Comparison of ENCODE assay signal across 25 cellular contexts in genomic region chr9:137650259-137650658, GRCh38. TPM values are rescaled to one million over a fixed set of nuclear protein-coding genes. Genes with fewer than 3 reads are reported as not detected.
DNase-seq lines count a peak whose midpoint lies in the region; ATAC-seq lines count a peak whose summit lies in the region.
"Had no signal": no experiment of that assay in that cellular context is flagged by ENCODE, and none has a peak within 500 bp of the region (broad histone marks: within the 10 kb centered on the region; RNA-seq: fewer than 3 reads in every experiment).

No MANE protein-coding gene starts in this region.

- no peak overlapping the region for H3K9ac ChIP-seq in mesendoderm (ENCODE audit: low read length)

- H3K79me1 ChIP-seq in mesendoderm (ENCODE audit: low read length) = peaks cover 22% of the 10 kb centered on the region

- H3K4me3 Mint-ChIP-seq in activated T-cell treated with anti-CD3 and anti-CD28 coated beads, Interleukin-2, amount 50 U/mL, for 4 hours = no peak overlapping the region
- H3K4me3 Mint-ChIP-seq in IgD-negative memory B cell = peak overlapping the region in 3 of 4 donors; percentile 38 to 55 (median 40)
- no peak overlapping the region for H3K4me3 Mint-ChIP-seq in central memory CD8-positive, alpha-beta T cell
- H3K4me3 Mint-ChIP-seq: activated T-helper 1 cell treated with anti-CD3 and anti-CD28 coated beads, Interleukin-12 subunit alpha, Interleukin-12 subunit beta, Interleukin-2, Interleukin-4 antibody, amounts not matched to agents 30 ng/mL and 10 ng/mL and 1 ng/mL, durations not matched to agents 14 hours and 24 hours and 36 hours had no signal

- no peaks in the 10 kb centered on the region for H3K36me3 ChIP-seq in mesendoderm (ENCODE audit: control insufficient read depth, insufficient read depth, low read length)

- peak; percentile 60 to 66 for ATAC-seq in activated T-cell treated with anti-CD3 and anti-CD28 coated beads, Interleukin-2, amount 50 U/mL, for 4 hours
- peak; percentile 28 for ATAC-seq in central memory CD8-positive, alpha-beta T cell (replicated peaks; ENCODE audit: extremely low read depth, poor library complexity, severe bottlenecking)
- peak; percentile 45 for ATAC-seq in stimulated activated naive CD8-positive, alpha-beta T cell treated with anti-CD3 and anti-CD28 coated beads, Interleukin-15, Interleukin-2, amounts not matched to agents 100 U/mL and 50 U/mL, for 24 hours
- ATAC-seq: esophagus mucosa; gastrocnemius medialis; left lobe of liver; naive thymus-derived CD4-positive, alpha-beta T cell; Right ventricle myocardium inferior had no signal

- H2BK120ac ChIP-seq in mesendoderm (ENCODE audit: low read depth, low read length) = no peak overlapping the region

- no peak overlapping the region for H3K56ac ChIP-seq in mesendoderm (ENCODE audit: low read length)

- peaks cover 51% of the 10 kb centered on the region for H3K79me2 ChIP-seq in mesendoderm (ENCODE audit: control insufficient read depth, insufficient read depth, low read length)

- WGBS in mesendoderm (ENCODE audit: extremely low coverage, insufficient coverage, low lambda C conversion rate) = no CpG with 5 or more reads among the region's 2 CpGs

- H3K18ac ChIP-seq in mesendoderm (ENCODE audit: low read length) = no peak overlapping the region

- no peaks in the 10 kb centered on the region for H3K27me3 Mint-ChIP-seq in activated T-cell treated with anti-CD3 and anti-CD28 coated beads, Interleukin-2, amount 50 U/mL, for 4 hours (ENCODE audit: low read depth)
- no peaks in the 10 kb centered on the region for H3K27me3 Mint-ChIP-seq in IgD-negative memory B cell
- no peaks in the 10 kb centered on the region for H3K27me3 Mint-ChIP-seq in central memory CD8-positive, alpha-beta T cell
- H3K27me3 Mint-ChIP-seq: naive thymus-derived CD4-positive, alpha-beta T cell had no signal

- peaks cover 34% of the 10 kb centered on the region for H3K4me1 Mint-ChIP-seq in activated T-cell treated with anti-CD3 and anti-CD28 coated beads, Interleukin-2, amount 50 U/mL, for 4 hours (ENCODE audit: low read depth)
- peaks cover 15 to 31% (median 24%) of the 10 kb centered on the region in 3 donors for H3K4me1 Mint-ChIP-seq in IgD-negative memory B cell
- H3K4me1 Mint-ChIP-seq in central memory CD8-positive, alpha-beta T cell = peaks cover 40% of the 10 kb centered on the region

- H4K5ac ChIP-seq in mesendoderm (ENCODE audit: low read length) = no peak overlapping the region

- no peak overlapping the region for H3K23ac ChIP-seq in mesendoderm (ENCODE audit: low read length)

- no peak overlapping the region for H3K4ac ChIP-seq in mesendoderm (ENCODE audit: low read depth, low read length)

- no peak overlapping the region for H3K27ac ChIP-seq in mesendoderm (ENCODE audit: low read depth, low read length)
- H3K27ac ChIP-seq: gastrocnemius medialis, hepatocyte, skin epidermis, upper lobe of left lung had no signal

- no peak overlapping the region for H2BK5ac ChIP-seq in mesendoderm (ENCODE audit: low read length)

- no peak overlapping the region for H3K4me3 ChIP-seq in mesendoderm (ENCODE audit: low read length)
- H3K4me3 ChIP-seq: gastrocnemius medialis, hepatocyte, skin epidermis, upper lobe of left lung had no signal

- no peaks in the 10 kb centered on the region for H3K4me1 ChIP-seq in mesendoderm (ENCODE audit: control insufficient read depth, low read depth, low read length)
- H3K4me1 ChIP-seq: BE2C had no signal

- peak overlapping the region in 2 of 3 donors; percentile 31 to 87 for H3K27ac Mint-ChIP-seq in IgD-negative memory B cell
- peak overlapping the region; percentile 64 for H3K27ac Mint-ChIP-seq in central memory CD8-positive, alpha-beta T cell (ENCODE audit: low read depth)
- H3K27ac Mint-ChIP-seq: activated T-helper 1 cell treated with anti-CD3 and anti-CD28 coated beads, Interleukin-12 subunit alpha, Interleukin-12 subunit beta, Interleukin-2, Interleukin-4 antibody, amounts not matched to agents 30 ng/mL and 10 ng/mL and 1 ng/mL, durations not matched to agents 14 hours and 24 hours and 36 hours had no signal

- DNase-seq in activated T-cell treated with anti-CD3 and anti-CD28 coated beads, Interleukin-2, amount 50 U/mL, for 4 hours = no peak
- no peak for DNase-seq in activated T-cell treated with anti-CD3 and anti-CD28 coated beads for 4 hours
- no peak for DNase-seq in central memory CD8-positive, alpha-beta T cell (ENCODE audit: low spot score in 2 of 2)
- no peak for DNase-seq in stimulated activated naive CD8-positive, alpha-beta T cell treated with anti-CD3 and anti-CD28 coated beads, Interleukin-15, Interleukin-2, amounts not matched to agents 100 U/mL and 50 U/mL, for 24 hours
- no peak for DNase-seq in occipital lobe (lab: John Stamatoyannopoulos, UW)
- no peak for DNase-seq in mesendoderm
- no peak for DNase-seq in OCI-M1 (lab: John Stamatoyannopoulos, UW)
- DNase-seq: activated CD4-positive, CD25-positive, alpha-beta regulatory T cell; activated CD8-positive, alpha-beta memory T cell treated with anti-CD3 and anti-CD28 coated beads for 24 hours; BE2C; Calu3; gastrocnemius medialis; naive thymus-derived CD4-positive, alpha-beta T cell; NCI-H2081 treated with DMSO at 0.1 percent for 48 hours; NCI-H82; stimulated activated CD4-positive, alpha-beta T cell treated with anti-CD3 and anti-CD28 coated beads, Interleukin-1b, Interleukin-23, amount 100 ng/mL, for 48 hours; substantia nigra; upper lobe of left lung had no signal

- no peaks in the 10 kb centered on the region for H3K27me3 ChIP-seq in mesendoderm (ENCODE audit: insufficient read depth, low read length, poor library complexity)
- H3K27me3 ChIP-seq: BE2C, gastrocnemius medialis, hepatocyte, upper lobe of left lung had no signal

- no peak overlapping the region for H2BK15ac ChIP-seq in mesendoderm (replicated peaks; ENCODE audit: low read depth)

- H4K8ac ChIP-seq in mesendoderm (ENCODE audit: low read depth, low read length) = no peak overlapping the region

- peaks cover 29% of the 10 kb centered on the region for H3K36me3 Mint-ChIP-seq in activated T-cell treated with anti-CD3 and anti-CD28 coated beads, Interleukin-2, amount 50 U/mL, for 4 hours (ENCODE audit: insufficient read depth)
- peaks cover 10% of the 10 kb centered on the region for H3K36me3 Mint-ChIP-seq in IgD-negative memory B cell
- peaks cover 27% of the 10 kb centered on the region for H3K36me3 Mint-ChIP-seq in central memory CD8-positive, alpha-beta T cell (ENCODE audit: insufficient read depth)

- no peak overlapping the region for H2AK5ac ChIP-seq in mesendoderm (ENCODE audit: low read length)

- no peaks in the 10 kb centered on the region for H3K9me3 Mint-ChIP-seq in activated T-cell treated with anti-CD3 and anti-CD28 coated beads, Interleukin-2, amount 50 U/mL, for 4 hours
- no peaks in the 10 kb centered on the region for H3K9me3 Mint-ChIP-seq in IgD-negative memory B cell
- H3K9me3 Mint-ChIP-seq in central memory CD8-positive, alpha-beta T cell = no peaks in the 10 kb centered on the region
- H3K9me3 Mint-ChIP-seq: activated T-helper 1 cell treated with anti-CD3 and anti-CD28 coated beads, Interleukin-12 subunit alpha, Interleukin-12 subunit beta, Interleukin-2, Interleukin-4 antibody, amounts not matched to agents 30 ng/mL and 10 ng/mL and 1 ng/mL, durations not matched to agents 14 hours and 24 hours and 36 hours; naive thymus-derived CD4-positive, alpha-beta T cell had no signal

- H3K4me2 ChIP-seq in mesendoderm (ENCODE audit: low read length) = no peak overlapping the region
- H3K4me2 ChIP-seq: hepatocyte had no signal

RNA-seq across cellular contexts. Expression of gene EHMT1, which starts 31.5 kb away (rescaled TPM):
- 10 to 100 TPM; 76.6 to 79.1 (median 78.1) TPM for total RNA-seq in activated T-cell treated with anti-CD3 and anti-CD28 coated beads, Interleukin-2, amount 50 U/mL, for 4 hours
- 39.1 TPM for polyA plus RNA-seq in IgD-negative memory B cell
- 68.3 TPM for total RNA-seq in occipital lobe
- 64.8 TPM for polyA plus RNA-seq in mesendoderm (2013, experiment 1 of 2)
- polyA plus RNA-seq in mesendoderm (2013, experiment 2 of 2) = 67.8 TPM

RNA-seq across cellular contexts. Expression of gene ARRDC1, which starts 44.8 kb away (rescaled TPM):
- total RNA-seq in activated T-cell treated with anti-CD3 and anti-CD28 coated beads, Interleukin-2, amount 50 U/mL, for 4 hours = 10 to 100 TPM; 27.5 to 39.3 (median 33.8) TPM
- polyA plus RNA-seq in IgD-negative memory B cell = 49.2 TPM
- total RNA-seq in occipital lobe = 9.5 TPM
- polyA plus RNA-seq in mesendoderm (2013, experiment 1 of 2) = 12.8 TPM
- 11.7 TPM for polyA plus RNA-seq in mesendoderm (2013, experiment 2 of 2)

RNA-seq across cellular contexts. Expression of gene ZMYND19, which starts 59.9 kb away (rescaled TPM):
- 100 to 1,000 TPM in 2 of 3 donors, 10 to 100 TPM in 1; 98.6 to 122 (median 106) TPM for total RNA-seq in activated T-cell treated with anti-CD3 and anti-CD28 coated beads, Interleukin-2, amount 50 U/mL, for 4 hours
- 8.8 TPM for polyA plus RNA-seq in IgD-negative memory B cell
- 17.9 TPM for total RNA-seq in occipital lobe
- polyA plus RNA-seq in mesendoderm (2013, experiment 1 of 2) = 30.2 TPM
- polyA plus RNA-seq in mesendoderm (2013, experiment 2 of 2) = 29.7 TPM

Comparison
In these comparisons a context has a peak if more than half of its experiments do, and no peak if none do; other contexts are left out.
1. H3K4me3 Mint-ChIP-seq: peak in IgD-negative memory B cell (3 of 4); none in activated T-cell treated with anti-CD3 and anti-CD28 coated beads, Interleukin-2, amount 50 U/mL, for 4 hours (single experiment) and central memory CD8-positive, alpha-beta T cell (single experiment).
2. Peak in every context shown above with its lines, with median percentiles within 50 percentile points of each other: ATAC-seq.